Comparison of ENCODE assay signal across 29 cellular contexts in genomic region chr7:51243631-51244030, GRCh38.
"Had no signal": no experiment of that assay in that cellular context is flagged by ENCODE, and none has a peak within 500 bp of the region (broad histone marks: within the 10 kb centered on the region; RNA-seq: fewer than 3 reads in every experiment).

No MANE protein-coding gene starts in this region.

- H3K9me3 Mint-ChIP-seq: activated CD4-positive, alpha-beta T cell treated with anti-CD3 and anti-CD28 coated beads, Interleukin-2, amount 10 ng/mL, durations not matched to agents 24 days and 14 days; activated CD8-positive, alpha-beta T cell treated with anti-CD3 and anti-CD28 coated beads for 36 hours; activated naive CD4-positive, alpha-beta T cell treated with anti-CD3 and anti-CD28 coated beads for 36 hours; activated naive CD4-positive, alpha-beta T cell treated with anti-CD3 and anti-CD28 coated beads, Interleukin-2, amount 50 U/mL, for 72 hours; activated T-cell treated with anti-CD3 and anti-CD28 coated beads, Interleukin-2, amount 50 U/mL, for 4 hours; activated T-helper 1 cell treated with anti-CD3 and anti-CD28 coated beads, Interleukin-12 subunit alpha, Interleukin-12 subunit beta, Interleukin-2, Interleukin-4 antibody, amounts not matched to agents 30 ng/mL and 10 ng/mL and 1 ng/mL, durations not matched to agents 14 hours and 24 hours and 36 hours; T-helper 1 cell treated with Interleukin-12 subunit alpha and Interleukin-12 subunit beta and Interleukin-4 antibody, amounts not matched to agents 30 μg/mL and 1 μg/mL, for 36 hours; T-helper 2 cell treated with Interferon-gamma antibody and Interleukin-4, amounts not matched to agents 5 μg/mL and 100 μg/mL, for 36 hours had no signal

- H3K36me3 ChIP-seq: ascending aorta, cardiac muscle cell, SJSA1 had no signal

- H3K27me3 ChIP-seq: ascending aorta, cardiac muscle cell, SJSA1 had no signal

- H3K4me1 Mint-ChIP-seq: activated CD4-positive, alpha-beta T cell treated with anti-CD3 and anti-CD28 coated beads, Interleukin-2, amount 10 ng/mL, durations not matched to agents 24 days and 14 days had no signal

- H3K27me3 Mint-ChIP-seq: activated CD8-positive, alpha-beta T cell treated with anti-CD3 and anti-CD28 coated beads for 36 hours had no signal

- DNase-seq: activated CD4-positive, alpha-beta T cell treated with anti-CD3 and anti-CD28 coated beads, Interleukin-2, amount 10 ng/mL, durations not matched to agents 24 days and 14 days; activated CD4-positive, alpha-beta T cell treated with anti-CD3 and anti-CD28 coated beads, Interleukin-2, amount 50 U/mL, for 4 hours; activated gamma-delta T cell treated with Interleukin-2 at 50 U/mL for 16 hours; activated naive CD4-positive, alpha-beta T cell treated with anti-CD3 and anti-CD28 coated beads for 36 hours; activated T-cell treated with anti-CD3 and anti-CD28 coated beads for 4 hours; activated T-cell treated with anti-CD3 and anti-CD28 coated beads, Interleukin-2, amount 50 U/mL, for 4 hours; amniotic stem cell; IMR-90; NCI-H1105; NCI-H1417 treated with DMSO at 0.1 percent for 48 hours; NCI-H187 treated with DMSO at 0.1 percent for 48 hours; NCI-H2081; NCI-H226; NCI-H446 treated with DMSO at 0.1 percent for 48 hours; NCI-H524; NCI-H82; RPMI8226; SHP77 treated with DMSO at 0.1 percent for 48 hours; SK-N-SH had no signal

- H3K36me3 Mint-ChIP-seq: activated naive CD4-positive, alpha-beta T cell treated with anti-CD3 and anti-CD28 coated beads, Interleukin-2, amount 50 U/mL, for 72 hours had no signal

- H3K9ac ChIP-seq: SK-N-SH had no signal

- H3K4me3 ChIP-seq: ascending aorta, cardiac muscle cell, K562, SJSA1 had no signal

- H3K27ac Mint-ChIP-seq: activated CD4-positive, alpha-beta T cell treated with anti-CD3 and anti-CD28 coated beads, Interleukin-2, amount 10 ng/mL, durations not matched to agents 24 days and 14 days; activated CD8-positive, alpha-beta T cell treated with anti-CD3 and anti-CD28 coated beads for 36 hours; activated naive CD4-positive, alpha-beta T cell treated with anti-CD3 and anti-CD28 coated beads for 36 hours; activated naive CD4-positive, alpha-beta T cell treated with anti-CD3 and anti-CD28 coated beads, Interleukin-2, amount 50 U/mL, for 72 hours; activated T-helper 1 cell treated with anti-CD3 and anti-CD28 coated beads, Interleukin-12 subunit alpha, Interleukin-12 subunit beta, Interleukin-2, Interleukin-4 antibody, amounts not matched to agents 30 ng/mL and 10 ng/mL and 1 ng/mL, durations not matched to agents 14 hours and 24 hours and 36 hours; T-helper 1 cell treated with Interleukin-12 subunit alpha and Interleukin-12 subunit beta and Interleukin-4 antibody, amounts not matched to agents 30 μg/mL and 1 μg/mL, for 36 hours; T-helper 2 cell treated with Interferon-gamma antibody and Interleukin-4, amounts not matched to agents 5 μg/mL and 100 μg/mL, for 36 hours had no signal

- H3K9me2 ChIP-seq: SK-N-SH had no signal

- H3K9me3 ChIP-seq: ascending aorta, SJSA1, SK-N-SH had no signal

- ATAC-seq: activated CD8-positive, alpha-beta T cell treated with anti-CD3 and anti-CD28 coated beads for 36 hours; activated naive CD4-positive, alpha-beta T cell treated with anti-CD3 and anti-CD28 coated beads, Interleukin-2, amount 50 U/mL, for 72 hours; activated T-cell treated with anti-CD3 and anti-CD28 coated beads, Interleukin-2, amount 50 U/mL, for 4 hours; K562; Panc1 had no signal

- H3K4me3 Mint-ChIP-seq: activated CD4-positive, alpha-beta T cell treated with anti-CD3 and anti-CD28 coated beads, Interleukin-2, amount 10 ng/mL, durations not matched to agents 24 days and 14 days; activated CD8-positive, alpha-beta T cell treated with anti-CD3 and anti-CD28 coated beads for 36 hours; activated naive CD4-positive, alpha-beta T cell treated with anti-CD3 and anti-CD28 coated beads for 36 hours; activated T-cell treated with anti-CD3 and anti-CD28 coated beads, Interleukin-2, amount 50 U/mL, for 4 hours; activated T-helper 1 cell treated with anti-CD3 and anti-CD28 coated beads, Interleukin-12 subunit alpha, Interleukin-12 subunit beta, Interleukin-2, Interleukin-4 antibody, amounts not matched to agents 30 ng/mL and 10 ng/mL and 1 ng/mL, durations not matched to agents 14 hours and 24 hours and 36 hours; T-helper 1 cell treated with Interleukin-12 subunit alpha and Interleukin-12 subunit beta and Interleukin-4 antibody, amounts not matched to agents 30 μg/mL and 1 μg/mL, for 36 hours; T-helper 2 cell treated with Interferon-gamma antibody and Interleukin-4, amounts not matched to agents 5 μg/mL and 100 μg/mL, for 36 hours had no signal

- H3K27ac ChIP-seq: ascending aorta, cardiac muscle cell, SJSA1 had no signal

- H3K4me2 ChIP-seq: SK-N-SH had no signal

- H3K4me1 ChIP-seq: ascending aorta, SJSA1 had no signal
